Comparison of ENCODE assay signal across 13 cellular contexts in the genomic region with DNA sequence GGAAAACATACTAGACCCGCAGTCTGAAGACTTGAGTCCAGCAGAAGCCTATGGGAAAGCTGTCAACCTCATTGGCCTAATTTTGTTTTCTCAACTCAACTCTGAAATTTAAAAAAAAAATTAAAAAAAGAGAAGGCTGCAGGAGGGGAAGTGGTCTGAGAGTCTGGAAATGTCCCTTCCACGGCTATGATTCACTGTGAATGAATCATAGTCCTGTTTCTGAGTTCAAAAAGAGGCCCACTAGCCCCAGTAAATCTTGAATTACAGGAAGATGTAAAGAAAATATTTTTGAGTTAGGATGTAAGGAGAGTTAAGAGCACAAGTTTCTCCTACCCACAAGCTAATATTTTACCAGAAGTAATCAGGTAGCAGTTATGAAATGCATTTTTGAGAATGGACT.
DNase-seq lines count a peak whose midpoint lies in the region; ATAC-seq and TF ChIP-seq lines count a peak whose summit lies in the region.
"Had no signal": no experiment of that assay in that cellular context is flagged by ENCODE, and none has a peak within 500 bp of the region (broad histone marks: within the 10 kb centered on the region; RNA-seq: fewer than 3 reads in every experiment).

No MANE protein-coding gene starts in this region.

- TF ChIP-seq CTCF in tibial artery (IDR thresholded peaks at IDR 0.05), result no peak

- H3K79me2 ChIP-seq in ACC112 (ENCODE audit: control insufficient read depth, insufficient read depth, low read length, unreplicated experiment), result no peaks in the 10 kb centered on the region

- H3K4me1 ChIP-seq in ACC112 (ENCODE audit: control insufficient read depth, insufficient read depth, low read length, unreplicated experiment), result peaks cover 15% of the 10 kb centered on the region
- H3K4me1 ChIP-seq in tibial artery, result peaks cover 0 to 8% (median 0%) of the 10 kb centered on the region in 4 donors
- H3K4me1 ChIP-seq: right atrium auricular region had no signal

- ATAC-seq in GM21619 (IDR thresholded peaks at IDR 0.05; ENCODE audit: unreplicated experiment), result peak; percentile 66

- no peaks in the 10 kb centered on the region for H3K36me3 ChIP-seq in ACC112 (ENCODE audit: insufficient read depth, low read length)
- no peaks in the 10 kb centered on the region for H3K36me3 ChIP-seq in tibial artery
- H3K36me3 ChIP-seq: BLaER1 treated with 17β-estradiol and CSF1 and Interleukin-3, amounts not matched to agents 10 nM and 100 nM; right atrium auricular region had no signal

- 0 out of 2 replicates have a peak overlapping the region, but pooled peaks have one; percentile 17 for H3K4me3 ChIP-seq in ACC112 (ENCODE audit: low read depth, low read length)
- no peak overlapping the region for H3K4me3 ChIP-seq in tibial artery
- H3K4me3 ChIP-seq: BLaER1 treated with 17β-estradiol and CSF1 and Interleukin-3, amounts not matched to agents 10 nM and 100 nM; right atrium auricular region had no signal

- H3K27ac ChIP-seq in ACC112 (ENCODE audit: low read depth, low read length) (peak overlapping the region; percentile 69), tibial artery (no peak overlapping the region)
- H3K27ac ChIP-seq: right atrium auricular region had no signal

- DNase-seq in OCI-M1 (lab: John Stamatoyannopoulos, UW) (peak; percentile 89), glomerular visceral epithelial cell (ENCODE audit: extremely low spot score) (peak; percentile 83), tibial artery (no peak), globus pallidus (ENCODE audit: low spot score) (no peak), DMS 273 (lab: John Stamatoyannopoulos, UW; ENCODE audit: unreplicated experiment) (no peak)
- DNase-seq in stimulated activated CD4-positive, alpha-beta T cell treated with anti-CD3 and anti-CD28 coated beads, Interleukin-1b, Interleukin-23, amount 100 ng/mL, for 48 hours, result no peak
- DNase-seq: activated CD4-positive, alpha-beta memory T cell treated with anti-CD3 and anti-CD28 coated beads for 36 hours; immature natural killer cell; NCI-H1092 treated with DMSO at 0.1 percent for 48 hours had no signal

- H3K27me3 ChIP-seq in ACC112 (ENCODE audit: insufficient read depth, low read length) (no peaks in the 10 kb centered on the region), tibial artery (no peaks in the 10 kb centered on the region)
- H3K27me3 ChIP-seq: BLaER1 treated with 17β-estradiol and CSF1 and Interleukin-3, amounts not matched to agents 10 nM and 100 nM; right atrium auricular region had no signal

- no peaks in the 10 kb centered on the region for H3K9me3 ChIP-seq in tibial artery
- H3K9me3 ChIP-seq: BLaER1 treated with 17β-estradiol and CSF1 and Interleukin-3, amounts not matched to agents 10 nM and 100 nM; right atrium auricular region had no signal

- intact Hi-C loops in tibial artery (cut with DNase I; ENCODE audit: low total_unique reads), result no loop called here

- H2AFZ ChIP-seq in ACC112 (ENCODE audit: low read length, unreplicated experiment), result peak overlapping the region; percentile 35

Comparison
In these comparisons a context has a peak if more than half of its experiments do, and no peak if none do; other contexts are left out.
1. DNase-seq: peak in OCI-M1 (single experiment) and glomerular visceral epithelial cell (single experiment); none in tibial artery (0 of 2), stimulated activated CD4-positive, alpha-beta T cell treated with anti-CD3 and anti-CD28 coated beads, Interleukin-1b, Interleukin-23, amount 100 ng/mL, for 48 hours (single experiment), globus pallidus (single experiment) and DMS 273 (single experiment).